1 cellular context compared by ENCODE assay signal in genomic region chr16:28858366-28858915, GRCh38. TPM values are rescaled to one million over a fixed set of nuclear protein-coding genes. Genes with fewer than 3 reads are reported as not detected.
"Had no signal": no experiment of that assay in that cellular context is flagged by ENCODE, and none has a peak within 500 bp of the region (broad histone marks: within the 10 kb centered on the region; RNA-seq: fewer than 3 reads in every experiment).

No MANE protein-coding gene starts in this region.

RNA-seq across cellular contexts. Expression of gene ATP2A1, which starts 19.8 kb away (rescaled TPM):
- total RNA-seq: frontal cortex had no signal
